ENCODE assay signal across 8 cellular contexts in the genomic region with DNA sequence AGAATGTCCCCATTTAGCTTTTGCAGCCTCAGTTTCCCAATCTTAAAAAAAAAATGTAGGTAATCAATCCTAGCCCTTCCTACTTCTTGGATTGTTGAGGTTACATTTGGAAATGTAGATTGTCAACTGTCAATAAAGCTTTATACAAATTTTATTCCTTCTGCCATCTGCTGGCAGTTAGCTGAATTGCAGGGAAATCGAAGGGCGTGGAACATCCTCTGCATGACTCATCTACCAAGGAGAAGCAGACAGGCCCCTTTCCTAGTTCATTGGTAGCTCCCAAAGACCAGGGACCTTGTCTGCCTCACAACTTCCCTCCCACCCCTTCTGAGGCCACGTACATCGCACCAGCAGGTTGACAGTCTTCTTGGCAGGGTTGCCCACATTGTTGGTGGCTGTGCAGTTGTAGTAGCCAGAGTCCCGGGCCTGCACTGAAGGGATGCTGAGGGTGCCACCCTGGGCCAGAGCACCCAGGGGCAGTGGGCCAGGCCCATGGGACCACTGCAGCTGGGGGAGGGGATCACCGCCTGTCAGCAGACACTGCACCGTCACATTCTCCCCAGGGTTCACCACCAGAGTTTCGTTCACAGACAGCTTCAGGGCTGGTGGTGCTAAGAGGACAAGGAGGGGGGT. TPM values are rescaled to one million over a fixed set of nuclear protein-coding genes. Genes with fewer than 3 reads are reported as not detected.
A peak's percentile ranks its signal among the peaks of the same experiment; 100 is the strongest.
DNase-seq lines count a peak whose midpoint lies in the region; ATAC-seq lines count a peak whose summit lies in the region.

No MANE protein-coding gene starts in this region.

- no peak overlapping the region for H2BK120ac ChIP-seq in mesenchymal stem cell (ENCODE audit: low read depth, low read length)

- ATAC-seq in GM18517 (IDR thresholded peaks at IDR 0.05; ENCODE audit: unreplicated experiment), result no peak

- H3K14ac ChIP-seq in mesenchymal stem cell (ENCODE audit: low read length in 2 of 2), result no peak overlapping the region

- no peak overlapping the region for H2AK5ac ChIP-seq in mesenchymal stem cell (ENCODE audit: low read length, severe bottlenecking)

- no peak overlapping the region for H2BK15ac ChIP-seq in mesenchymal stem cell (ENCODE audit: low read depth, poor library complexity, severe bottlenecking)

- no peak overlapping the region for H2AFZ ChIP-seq in mesenchymal stem cell (ENCODE audit: low read depth, low read length)

- no peak overlapping the region for H3K4me2 ChIP-seq in mesenchymal stem cell (ENCODE audit: low read length, poor library complexity, severe bottlenecking)

- H3K27ac ChIP-seq in mesenchymal stem cell (ENCODE audit: low read length, poor library complexity, severe bottlenecking), result no peak overlapping the region

- H4K8ac ChIP-seq in mesenchymal stem cell (ENCODE audit: low read length), result no peak overlapping the region

- DNase-seq in NCI-H748 (lab: John Stamatoyannopoulos, UW; ENCODE audit: unreplicated experiment) (peak; percentile 52), NCI-H748 treated with DMSO at 0.1 percent for 48 hours (lab: John Stamatoyannopoulos, UW) (no peak), NCI-H1694 treated with DMSO at 0.1 percent for 48 hours (lab: John Stamatoyannopoulos, UW) (peak; percentile 36), iPS DF 4.7 (ENCODE audit: extremely low read depth, low spot score) (peak; percentile 56), mesenchymal stem cell (no peak)
- peak; percentile 65 for DNase-seq in activated CD8-positive, alpha-beta memory T cell treated with anti-CD3 and anti-CD28 coated beads, Interleukin-2, amount 50 U/mL, for 4 hours
- peak; percentile 39 for DNase-seq in stimulated activated CD8-positive, alpha-beta memory T cell treated with anti-CD3 and anti-CD28 coated beads, Interleukin-4, amount 100 ng/mL, for 24 hours (ENCODE audit: low read depth)

- H2BK12ac ChIP-seq in mesenchymal stem cell (ENCODE audit: low read length in 2 of 2), result no peak overlapping the region

- no peak overlapping the region for H3K4ac ChIP-seq in mesenchymal stem cell (ENCODE audit: low read depth in 1 of 2, low read length in 2 of 2)

- no peak overlapping the region for H4K91ac ChIP-seq in mesenchymal stem cell (ENCODE audit: low read length)

- 78% methylated on average over 8 of the region's 8 CpGs for WGBS in mesenchymal stem cell

- no peak overlapping the region for H3K23ac ChIP-seq in mesenchymal stem cell (ENCODE audit: low read length in 2 of 2)

- H3K4me1 ChIP-seq in mesenchymal stem cell (ENCODE audit: control insufficient read depth, insufficient read depth, low read depth, low read length), result peaks cover 18% of the 10 kb centered on the region

- H3K9me3 ChIP-seq in mesenchymal stem cell (ENCODE audit: control insufficient read depth, low read length), result peaks cover 9% of the 10 kb centered on the region

- no peak overlapping the region for H2BK5ac ChIP-seq in mesenchymal stem cell (ENCODE audit: low read depth, low read length, poor library complexity, severe bottlenecking)

- H3K36me3 ChIP-seq in mesenchymal stem cell (ENCODE audit: control insufficient read depth in 1 of 2, insufficient read depth in 2 of 2, low read depth in 1 of 2, low read length in 2 of 2), result peaks cover 26 to 31% of the 10 kb centered on the region in 2 experiments

- peaks cover 3 to 23% of the 10 kb centered on the region in 2 experiments for H3K27me3 ChIP-seq in mesenchymal stem cell (ENCODE audit: control insufficient read depth in 1 of 2, insufficient read depth in 1 of 2, low read length in 2 of 2)

- peak overlapping the region in 1 of 2 experiments; percentile 24 for H3K4me3 ChIP-seq in mesenchymal stem cell (ENCODE audit: insufficient read depth in 1 of 2, low read depth in 1 of 2, low read length in 2 of 2)

- H3K79me1 ChIP-seq in mesenchymal stem cell (replicated peaks; ENCODE audit: low read length, poor library complexity, severe bottlenecking), result no peaks in the 10 kb centered on the region

- no peak overlapping the region for H3K18ac ChIP-seq in mesenchymal stem cell (ENCODE audit: low read depth in 1 of 2, low read length in 2 of 2)

- H3K9ac ChIP-seq in mesenchymal stem cell (ENCODE audit: low read length), result no peak overlapping the region

RNA-seq across cellular contexts. Expression of a gene that starts 43.6 kb away (rescaled TPM):
- polyA plus RNA-seq in mesenchymal stem cell (2013, experiment 1 of 2), result 2.1 TPM
- 1.8 TPM for polyA plus RNA-seq in mesenchymal stem cell (2013, experiment 2 of 2)

Comparison
In these comparisons a context has a peak if more than half of its experiments do, and no peak if none do; other contexts are left out.
1. DNase-seq: peak in NCI-H748 (single experiment), NCI-H1694 treated with DMSO at 0.1 percent for 48 hours (single experiment), activated CD8-positive, alpha-beta memory T cell treated with anti-CD3 and anti-CD28 coated beads, Interleukin-2, amount 50 U/mL, for 4 hours (single experiment), iPS DF 4.7 (single experiment) and stimulated activated CD8-positive, alpha-beta memory T cell treated with anti-CD3 and anti-CD28 coated beads, Interleukin-4, amount 100 ng/mL, for 24 hours (single experiment); none in NCI-H748 treated with DMSO at 0.1 percent for 48 hours (single experiment) and mesenchymal stem cell (single experiment).